8 cellular contexts compared by ENCODE assay signal in genomic region chr20:62303327-62304226, GRCh38. TPM values are rescaled to one million over a fixed set of nuclear protein-coding genes. Genes with fewer than 3 reads are reported as not detected.
DNase-seq lines count a peak whose midpoint lies in the region; ATAC-seq and TF ChIP-seq lines count a peak whose summit lies in the region.

No MANE protein-coding gene starts in this region.

- H3K27me3 ChIP-seq in esophagus (ENCODE audit: control insufficient read depth in 1 of 2, insufficient read depth in 2 of 2, low read length in 2 of 2) = no peaks in the 10 kb centered on the region

- H3K36me3 Mint-ChIP-seq in T-helper 1 cell treated with Interleukin-12 subunit alpha and Interleukin-12 subunit beta and Interleukin-4 antibody, amounts not matched to agents 30 μg/mL and 1 μg/mL, for 36 hours (ENCODE audit: low read depth) = peaks cover 17% of the 10 kb centered on the region
- no peaks in the 10 kb centered on the region for H3K36me3 Mint-ChIP-seq in nephron progenitor cell (ENCODE audit: low read depth)

- H3K27ac Mint-ChIP-seq in T-helper 1 cell treated with Interleukin-12 subunit alpha and Interleukin-12 subunit beta and Interleukin-4 antibody, amounts not matched to agents 30 μg/mL and 1 μg/mL, for 36 hours = peak overlapping the region; percentile 76
- H3K27ac Mint-ChIP-seq in nephron progenitor cell = peak overlapping the region; percentile 48

- H3K36me3 ChIP-seq in ES-I3 (ENCODE audit: insufficient read depth, low read length) = peaks cover 22% of the 10 kb centered on the region
- H3K36me3 ChIP-seq in esophagus (ENCODE audit: control insufficient read depth in 2 of 2, insufficient read depth in 2 of 2, low read length in 1 of 2) = peaks cover 5 to 51% of the 10 kb centered on the region in 2 donors

- peak overlapping the region; percentile 96 for H3K4me3 ChIP-seq in esophagus (ENCODE audit: low read depth in 1 of 2, low read length in 2 of 2)

- peak; percentile 2 for ATAC-seq in HG02642 (IDR thresholded peaks at IDR 0.05; ENCODE audit: poor library complexity, unreplicated experiment)
- no peak for ATAC-seq in GM18907 (IDR thresholded peaks at IDR 0.05; ENCODE audit: unreplicated experiment)

- H3K4me1 ChIP-seq in ES-I3 (ENCODE audit: insufficient read depth, low read length) (no peaks in the 10 kb centered on the region; the same call in 1 of the 2 replicates), esophagus (ENCODE audit: control insufficient read depth in 2 of 2, insufficient read depth in 2 of 2, low read length in 1 of 2) (peaks cover 9 to 30% of the 10 kb centered on the region in 2 donors)

- H3K9me3 Mint-ChIP-seq in T-helper 1 cell treated with Interleukin-12 subunit alpha and Interleukin-12 subunit beta and Interleukin-4 antibody, amounts not matched to agents 30 μg/mL and 1 μg/mL, for 36 hours = no peaks in the 10 kb centered on the region
- H3K9me3 Mint-ChIP-seq in nephron progenitor cell = no peaks in the 10 kb centered on the region

- H3K9ac ChIP-seq in ES-I3 (ENCODE audit: low read depth, low read length) = peak overlapping the region; percentile 86

- no peak for TF ChIP-seq CTCF in nephron progenitor cell (IDR thresholded peaks at IDR 0.05)

- WGBS in esophagus, 2 donors = 2% methylated on average over 67 of the region's 67 CpGs

- H3K4me1 Mint-ChIP-seq in T-helper 1 cell treated with Interleukin-12 subunit alpha and Interleukin-12 subunit beta and Interleukin-4 antibody, amounts not matched to agents 30 μg/mL and 1 μg/mL, for 36 hours (ENCODE audit: low read depth) = peaks cover 18% of the 10 kb centered on the region
- peaks cover 22% of the 10 kb centered on the region for H3K4me1 Mint-ChIP-seq in nephron progenitor cell

- H3K27me3 Mint-ChIP-seq in T-helper 1 cell treated with Interleukin-12 subunit alpha and Interleukin-12 subunit beta and Interleukin-4 antibody, amounts not matched to agents 30 μg/mL and 1 μg/mL, for 36 hours (ENCODE audit: low read depth) = no peaks in the 10 kb centered on the region
- H3K27me3 Mint-ChIP-seq in nephron progenitor cell (ENCODE audit: low read depth, poor library complexity) = no peaks in the 10 kb centered on the region

- H3K4me3 Mint-ChIP-seq in T-helper 1 cell treated with Interleukin-12 subunit alpha and Interleukin-12 subunit beta and Interleukin-4 antibody, amounts not matched to agents 30 μg/mL and 1 μg/mL, for 36 hours = peak overlapping the region; percentile 89
- H3K4me3 Mint-ChIP-seq in nephron progenitor cell = peak overlapping the region; percentile 90

- DNase-seq in nephron progenitor cell (peak; percentile 44), superior temporal gyrus (ENCODE audit: extremely low spot score) (no peak), NCI-H2171 treated with DMSO at 0.1 percent for 48 hours (lab: John Stamatoyannopoulos, UW) (no peak)

- peak overlapping the region; percentile 70 to 90 for H3K27ac ChIP-seq in esophagus (ENCODE audit: low read depth in 2 of 2, low read length in 1 of 2)

- H3K9me3 ChIP-seq in ES-I3 (ENCODE audit: control insufficient read depth, insufficient read depth, low read length) = no peaks in the 10 kb centered on the region
- no peaks in the 10 kb centered on the region for H3K9me3 ChIP-seq in esophagus (ENCODE audit: control insufficient read depth in 2 of 2, insufficient read depth in 1 of 2, low read depth in 1 of 2, low read length in 1 of 2)

RNA-seq across cellular contexts. Expression of gene ADRM1, which starts 0.8 kb away (rescaled TPM):
- polyA plus RNA-seq in esophagus = 100 to 1,000 TPM in 1 of 2 donors, 10 to 100 TPM in 1; 84.9 to 117 TPM
